In the genomic region with DNA sequence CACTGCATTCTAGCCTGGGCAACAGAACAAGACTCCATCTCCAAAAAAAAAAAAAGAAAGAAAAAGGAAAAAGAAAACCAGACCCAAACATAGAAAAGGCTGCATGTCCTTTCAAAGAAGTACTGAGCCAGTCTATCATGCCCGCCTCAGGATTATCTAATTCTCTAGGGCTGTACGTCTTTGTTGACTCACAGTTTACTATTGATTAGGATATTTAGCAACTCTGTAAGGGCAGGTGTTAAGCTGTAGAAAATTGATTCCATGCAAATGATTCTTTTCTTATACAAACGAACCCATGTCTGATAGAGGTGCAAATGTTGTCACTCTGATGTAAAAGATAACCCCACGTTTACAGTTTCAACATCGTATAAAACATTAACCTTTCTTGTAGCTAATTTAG, we compare ENCODE assay signal across 11 cellular contexts.
A peak's percentile ranks its signal among the peaks of the same experiment; 100 is the strongest.
DNase-seq lines count a peak whose midpoint lies in the region; ATAC-seq and TF ChIP-seq lines count a peak whose summit lies in the region.
"Had no signal": no experiment of that assay in that cellular context is flagged by ENCODE, and none has a peak within 500 bp of the region (broad histone marks: within the 10 kb centered on the region; RNA-seq: fewer than 3 reads in every experiment).

No MANE protein-coding gene starts in this region.

- DNase-seq in HuH-7 (ENCODE audit: low spot score): peak; percentile 56
- no peak for DNase-seq in body of pancreas
- DNase-seq in DMS 273 treated with DMSO at 0.1 percent for 48 hours (lab: John Stamatoyannopoulos, UW): no peak
- DNase-seq: CD4-positive, CD25-positive, alpha-beta regulatory T cell; DMS79; KG1 had no signal

- TF ChIP-seq RAD21 in liver (IDR thresholded peaks at IDR 0.05): peak; percentile 42 to 43

- TF ChIP-seq POLR2A in body of pancreas (IDR thresholded peaks at IDR 0.05): no peak

- WGBS in body of pancreas, 2 donors: 13 to 16% methylated on average over 5 of the region's 5 CpGs
- WGBS in liver: 11% methylated on average over 5 of the region's 5 CpGs

- H3K36me3 ChIP-seq in body of pancreas (replicated peaks in 1 of 2; ENCODE audit: insufficient read depth in 1 of 2, low read depth in 2 of 2) (no peaks in the 10 kb centered on the region), liver (ENCODE audit: control insufficient read depth in 4 of 4, insufficient read depth in 3 of 4, low read depth in 1 of 4, low read length in 3 of 4) (no peaks in the 10 kb centered on the region)

- H3K4me1 ChIP-seq in body of pancreas: peaks cover 11% of the 10 kb centered on the region
- H3K4me1 ChIP-seq in liver (ENCODE audit: control insufficient read depth in 4 of 4, insufficient read depth in 4 of 4, low read length in 3 of 4): peaks cover 0 to 8% (median 2%) of the 10 kb centered on the region in 4 donors

- intact Hi-C loops in body of pancreas (cut with DNase I): no loop called here

- H3K4me3 ChIP-seq in body of pancreas (no peak overlapping the region), liver (ENCODE audit: low read depth in 1 of 3, low read length in 3 of 3) (no peak overlapping the region)

- no peaks in the 10 kb centered on the region for H3K9me3 ChIP-seq in body of pancreas
- no peaks in the 10 kb centered on the region for H3K9me3 ChIP-seq in liver (ENCODE audit: control insufficient read depth in 4 of 4, low read length in 3 of 4)

- no peaks in the 10 kb centered on the region for H3K27me3 ChIP-seq in body of pancreas
- no peaks in the 10 kb centered on the region for H3K27me3 ChIP-seq in liver (ENCODE audit: control insufficient read depth in 4 of 4, insufficient read depth in 4 of 4, low read length in 3 of 4)

- H3K27ac ChIP-seq in body of pancreas (no peak overlapping the region), liver (ENCODE audit: low read depth in 1 of 2, low read length in 2 of 2) (no peak overlapping the region)
- H3K27ac ChIP-seq: HL-60 had no signal

- ATAC-seq in body of pancreas (peak; percentile 63), GM18907 (IDR thresholded peaks at IDR 0.05; ENCODE audit: unreplicated experiment) (no peak), GM19324 (IDR thresholded peaks at IDR 0.05; ENCODE audit: low FRiP score, unreplicated experiment) (no peak)
- ATAC-seq: HCT116 had no signal

- H3K9ac ChIP-seq in liver (ENCODE audit: low read depth in 1 of 2, low read length in 2 of 2): no peak overlapping the region

- TF ChIP-seq CTCF in body of pancreas (IDR thresholded peaks at IDR 0.05) (no peak), liver (IDR thresholded peaks at IDR 0.05; ENCODE audit: low read depth, low read length, missing input control) (no peak)

TF ChIP-seq in liver, 16 proteins besides CTCF, POLR2A, EP300 and RAD21:
- TF ChIP-seq, protein P1, sequence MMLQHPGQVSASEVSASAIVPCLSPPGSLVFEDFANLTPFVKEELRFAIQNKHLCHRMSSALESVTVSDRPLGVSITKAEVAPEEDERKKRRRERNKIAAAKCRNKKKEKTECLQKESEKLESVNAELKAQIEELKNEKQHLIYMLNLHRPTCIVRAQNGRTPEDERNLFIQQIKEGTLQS (IDR thresholded peaks at IDR 0.05): no peak
- TF ChIP-seq FOXA2 (IDR thresholded peaks at IDR 0.05) (peak; percentile 63), SP1 (IDR thresholded peaks at IDR 0.05) (no peak), FOXA1 (IDR thresholded peaks at IDR 0.05) (peak; percentile 49), HNF4A (conservative IDR thresholded peaks at IDR 0.05) (peak; percentile 41 to 70), NR2F2 (IDR thresholded peaks at IDR 0.05) (no peak), YY1 (IDR thresholded peaks at IDR 0.05) (peak; percentile 60), HNF4G (IDR thresholded peaks at IDR 0.05) (no peak), RXRA (IDR thresholded peaks at IDR 0.05) (peak in 1 of 2 donors; percentile 81), TAF1 (conservative IDR thresholded peaks at IDR 0.05) (no peak), JUND (IDR thresholded peaks at IDR 0.05) (peak in 1 of 2 donors; percentile 55), GABPA (IDR thresholded peaks at IDR 0.05 in 1 of 2, conservative IDR thresholded peaks at IDR 0.05 in 1 of 2) (no peak), EGR1 (IDR thresholded peaks at IDR 0.05; ENCODE audit: low read depth in 2 of 2) (no peak)
- TF ChIP-seq, protein P2, sequence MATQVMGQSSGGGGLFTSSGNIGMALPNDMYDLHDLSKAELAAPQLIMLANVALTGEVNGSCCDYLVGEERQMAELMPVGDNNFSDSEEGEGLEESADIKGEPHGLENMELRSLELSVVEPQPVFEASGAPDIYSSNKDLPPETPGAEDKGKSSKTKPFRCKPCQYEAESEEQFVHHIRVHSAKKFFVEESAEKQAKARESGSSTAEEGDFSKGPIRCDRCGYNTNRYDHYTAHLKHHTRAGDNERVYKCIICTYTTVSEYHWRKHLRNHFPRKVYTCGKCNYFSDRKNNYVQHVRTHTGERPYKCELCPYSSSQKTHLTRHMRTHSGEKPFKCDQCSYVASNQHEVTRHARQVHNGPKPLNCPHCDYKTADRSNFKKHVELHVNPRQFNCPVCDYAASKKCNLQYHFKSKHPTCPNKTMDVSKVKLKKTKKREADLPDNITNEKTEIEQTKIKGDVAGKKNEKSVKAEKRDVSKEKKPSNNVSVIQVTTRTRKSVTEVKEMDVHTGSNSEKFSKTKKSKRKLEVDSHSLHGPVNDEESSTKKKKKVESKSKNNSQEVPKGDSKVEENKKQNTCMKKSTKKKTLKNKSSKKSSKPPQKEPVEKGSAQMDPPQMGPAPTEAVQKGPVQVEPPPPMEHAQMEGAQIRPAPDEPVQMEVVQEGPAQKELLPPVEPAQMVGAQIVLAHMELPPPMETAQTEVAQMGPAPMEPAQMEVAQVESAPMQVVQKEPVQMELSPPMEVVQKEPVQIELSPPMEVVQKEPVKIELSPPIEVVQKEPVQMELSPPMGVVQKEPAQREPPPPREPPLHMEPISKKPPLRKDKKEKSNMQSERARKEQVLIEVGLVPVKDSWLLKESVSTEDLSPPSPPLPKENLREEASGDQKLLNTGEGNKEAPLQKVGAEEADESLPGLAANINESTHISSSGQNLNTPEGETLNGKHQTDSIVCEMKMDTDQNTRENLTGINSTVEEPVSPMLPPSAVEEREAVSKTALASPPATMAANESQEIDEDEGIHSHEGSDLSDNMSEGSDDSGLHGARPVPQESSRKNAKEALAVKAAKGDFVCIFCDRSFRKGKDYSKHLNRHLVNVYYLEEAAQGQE (IDR thresholded peaks at IDR 0.05): no peak
- TF ChIP-seq, protein P3, sequence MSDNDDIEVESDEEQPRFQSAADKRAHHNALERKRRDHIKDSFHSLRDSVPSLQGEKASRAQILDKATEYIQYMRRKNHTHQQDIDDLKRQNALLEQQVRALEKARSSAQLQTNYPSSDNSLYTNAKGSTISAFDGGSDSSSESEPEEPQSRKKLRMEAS (IDR thresholded peaks at IDR 0.05): peak; percentile 31
- TF ChIP-seq, protein P4, sequence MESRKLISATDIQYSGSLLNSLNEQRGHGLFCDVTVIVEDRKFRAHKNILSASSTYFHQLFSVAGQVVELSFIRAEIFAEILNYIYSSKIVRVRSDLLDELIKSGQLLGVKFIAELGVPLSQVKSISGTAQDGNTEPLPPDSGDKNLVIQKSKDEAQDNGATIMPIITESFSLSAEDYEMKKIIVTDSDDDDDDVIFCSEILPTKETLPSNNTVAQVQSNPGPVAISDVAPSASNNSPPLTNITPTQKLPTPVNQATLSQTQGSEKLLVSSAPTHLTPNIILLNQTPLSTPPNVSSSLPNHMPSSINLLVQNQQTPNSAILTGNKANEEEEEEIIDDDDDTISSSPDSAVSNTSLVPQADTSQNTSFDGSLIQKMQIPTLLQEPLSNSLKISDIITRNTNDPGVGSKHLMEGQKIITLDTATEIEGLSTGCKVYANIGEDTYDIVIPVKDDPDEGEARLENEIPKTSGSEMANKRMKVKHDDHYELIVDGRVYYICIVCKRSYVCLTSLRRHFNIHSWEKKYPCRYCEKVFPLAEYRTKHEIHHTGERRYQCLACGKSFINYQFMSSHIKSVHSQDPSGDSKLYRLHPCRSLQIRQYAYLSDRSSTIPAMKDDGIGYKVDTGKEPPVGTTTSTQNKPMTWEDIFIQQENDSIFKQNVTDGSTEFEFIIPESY (IDR thresholded peaks at IDR 0.05): peak; percentile 28
TF ChIP-seq in liver: peak in this region for 8.
